In the genomic region with DNA sequence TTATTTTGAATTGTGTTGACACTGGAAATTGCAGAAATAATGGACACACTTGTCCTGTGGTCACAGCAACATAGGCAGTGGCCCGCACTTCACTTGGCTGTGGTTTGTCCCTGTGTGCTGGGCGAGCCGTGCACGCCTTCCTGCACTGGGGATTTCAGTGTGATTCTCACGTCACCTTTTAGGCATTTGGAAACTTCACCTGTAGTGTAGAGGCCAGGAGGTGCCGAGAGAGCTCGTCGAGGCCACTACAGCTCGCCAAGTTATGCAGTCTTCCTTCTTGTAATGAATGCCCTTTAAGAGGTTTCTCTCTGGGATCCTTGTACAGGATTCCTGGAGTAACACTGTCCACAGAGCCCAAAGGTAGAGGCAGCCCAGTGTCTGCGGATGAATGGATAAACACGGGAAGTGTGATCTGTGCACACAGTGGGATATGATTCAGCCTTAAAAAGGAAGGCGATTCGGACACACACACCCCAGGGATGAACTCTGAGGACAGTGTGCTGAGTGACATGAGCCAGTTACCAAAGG, we compare ENCODE assay signal across 1 cellular context.
TF ChIP-seq lines count a peak whose summit lies in the region.

No MANE protein-coding gene starts in this region.

TF ChIP-seq in IMR-90, 13 proteins besides CTCF, POLR2A, EP300 and RAD21:
- TF ChIP-seq CHD1 (IDR thresholded peaks at IDR 0.05; ENCODE audit: low read depth, low read length) = no peak
- TF ChIP-seq MAFK (IDR thresholded peaks at IDR 0.05; ENCODE audit: low read depth, low read length) = no peak
- TF ChIP-seq BHLHE40 (IDR thresholded peaks at IDR 0.05; ENCODE audit: low read depth, low read length) = no peak
- no peak for TF ChIP-seq SMC3 (IDR thresholded peaks at IDR 0.05; ENCODE audit: low read depth, low read length)
- no peak for TF ChIP-seq CEBPB (IDR thresholded peaks at IDR 0.05; ENCODE audit: low read depth, low read length)
- TF ChIP-seq NFE2L2 (IDR thresholded peaks at IDR 0.05; ENCODE audit: low read depth, low read length) = no peak
- no peak for TF ChIP-seq FOS (IDR thresholded peaks at IDR 0.05; ENCODE audit: low read depth, low read length)
- no peak for TF ChIP-seq RFX5 (IDR thresholded peaks at IDR 0.05; ENCODE audit: low read depth, low read length)
- TF ChIP-seq, protein P1, sequence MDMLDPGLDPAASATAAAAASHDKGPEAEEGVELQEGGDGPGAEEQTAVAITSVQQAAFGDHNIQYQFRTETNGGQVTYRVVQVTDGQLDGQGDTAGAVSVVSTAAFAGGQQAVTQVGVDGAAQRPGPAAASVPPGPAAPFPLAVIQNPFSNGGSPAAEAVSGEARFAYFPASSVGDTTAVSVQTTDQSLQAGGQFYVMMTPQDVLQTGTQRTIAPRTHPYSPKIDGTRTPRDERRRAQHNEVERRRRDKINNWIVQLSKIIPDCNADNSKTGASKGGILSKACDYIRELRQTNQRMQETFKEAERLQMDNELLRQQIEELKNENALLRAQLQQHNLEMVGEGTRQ (IDR thresholded peaks at IDR 0.05; ENCODE audit: low read depth, low read length) = no peak
- TF ChIP-seq RCOR1 (IDR thresholded peaks at IDR 0.05; ENCODE audit: insufficient replicate concordance, low read length) = no peak
- no peak for TF ChIP-seq MXI1 (IDR thresholded peaks at IDR 0.05; ENCODE audit: borderline replicate concordance, low read depth, low read length)
- TF ChIP-seq, protein P2, sequence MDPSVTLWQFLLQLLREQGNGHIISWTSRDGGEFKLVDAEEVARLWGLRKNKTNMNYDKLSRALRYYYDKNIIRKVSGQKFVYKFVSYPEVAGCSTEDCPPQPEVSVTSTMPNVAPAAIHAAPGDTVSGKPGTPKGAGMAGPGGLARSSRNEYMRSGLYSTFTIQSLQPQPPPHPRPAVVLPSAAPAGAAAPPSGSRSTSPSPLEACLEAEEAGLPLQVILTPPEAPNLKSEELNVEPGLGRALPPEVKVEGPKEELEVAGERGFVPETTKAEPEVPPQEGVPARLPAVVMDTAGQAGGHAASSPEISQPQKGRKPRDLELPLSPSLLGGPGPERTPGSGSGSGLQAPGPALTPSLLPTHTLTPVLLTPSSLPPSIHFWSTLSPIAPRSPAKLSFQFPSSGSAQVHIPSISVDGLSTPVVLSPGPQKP (IDR thresholded peaks at IDR 0.05; ENCODE audit: borderline replicate concordance, low read depth, low read length) = no peak
- no peak for TF ChIP-seq MAZ (IDR thresholded peaks at IDR 0.05; ENCODE audit: borderline replicate concordance, low read depth, low read length)
